Comparison of ENCODE assay signal across 8 cellular contexts in the genomic region with DNA sequence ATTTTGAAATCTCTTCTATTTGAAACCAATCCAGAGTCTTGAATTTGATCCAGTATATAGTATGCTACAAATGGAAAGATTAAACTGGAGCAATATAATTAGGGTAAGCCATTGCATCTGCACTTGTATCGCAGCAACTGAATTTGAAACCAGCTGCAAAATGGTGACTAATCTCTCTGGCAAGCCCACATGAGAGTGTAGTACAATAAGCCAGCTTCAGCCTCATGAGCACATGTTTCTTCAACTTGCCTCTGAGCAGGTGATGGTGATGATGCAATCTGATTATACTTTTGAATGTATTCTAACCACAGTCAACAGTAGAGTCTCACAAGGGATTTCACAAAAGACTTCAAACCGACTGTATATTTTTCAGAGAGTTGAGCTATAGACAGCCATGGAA. TPM values are rescaled to one million over a fixed set of nuclear protein-coding genes. Genes with fewer than 3 reads are reported as not detected.
DNase-seq lines count a peak whose midpoint lies in the region; ATAC-seq and TF ChIP-seq lines count a peak whose summit lies in the region.

No MANE protein-coding gene starts in this region.

- peak; percentile 91 for ATAC-seq in GM19438 (IDR thresholded peaks at IDR 0.05; ENCODE audit: low read depth, unreplicated experiment)
- ATAC-seq in HG03378 (IDR thresholded peaks at IDR 0.05; ENCODE audit: unreplicated experiment): peak; percentile 98

- peaks cover 20% of the 10 kb centered on the region for H3K4me1 Mint-ChIP-seq in Calu3 (ENCODE audit: low read depth, unreplicated experiment)
- peaks cover 30% of the 10 kb centered on the region for H3K4me1 Mint-ChIP-seq in activated T-cell treated with anti-CD3 and anti-CD28 coated beads, Interleukin-2, amount 50 U/mL, for 24 hours (ENCODE audit: low read depth)

- CTCF ChIA-PET in Calu3 (lab: Charles Lee): interaction anchor here (0.7 to 2.2 kb wide), 6 partner anchors 8 to 46 kb away, joined by 3 to 8 read pairs (median 4); no protein-coding TSS in a partner anchor

- no peak for TF ChIP-seq CTCF in Calu3 (IDR thresholded peaks at IDR 0.05; ENCODE audit: unreplicated experiment)

- intact Hi-C loops in Calu3 (cut with micrococcal nuclease; ENCODE audit: unreplicated experiment): no loop called here

- peak; percentile 51 for DNase-seq in Calu3
- peak; percentile 88 to 93 for DNase-seq in NCI-H446 (lab: John Stamatoyannopoulos, UW)
- DNase-seq in activated T-cell treated with anti-CD3 and anti-CD28 coated beads, Interleukin-2, amount 50 U/mL, for 24 hours: no peak
- peak; percentile 4 for DNase-seq in hepatic stellate cell (ENCODE audit: low spot score)
- peak; percentile 3 to 57 for DNase-seq in stimulated activated CD4-positive, alpha-beta T cell treated with anti-CD3 and anti-CD28 coated beads, Interleukin-4, amount 100 ng/mL, for 4 hours
- DNase-seq in germinal center (ENCODE audit: low spot score): no peak

- peaks cover 6% of the 10 kb centered on the region for H3K36me3 Mint-ChIP-seq in Calu3 (ENCODE audit: insufficient read depth, unreplicated experiment)
- H3K36me3 Mint-ChIP-seq in activated T-cell treated with anti-CD3 and anti-CD28 coated beads, Interleukin-2, amount 50 U/mL, for 24 hours (ENCODE audit: low read depth): peaks cover 13% of the 10 kb centered on the region

- no peak overlapping the region for H3K4me3 Mint-ChIP-seq in Calu3 (ENCODE audit: low read depth, unreplicated experiment)
- H3K4me3 Mint-ChIP-seq in activated T-cell treated with anti-CD3 and anti-CD28 coated beads, Interleukin-2, amount 50 U/mL, for 24 hours: peak overlapping the region; percentile 39

- H3K27ac Mint-ChIP-seq in Calu3 (ENCODE audit: unreplicated experiment): peak overlapping the region; percentile 69
- H3K27ac Mint-ChIP-seq in activated T-cell treated with anti-CD3 and anti-CD28 coated beads, Interleukin-2, amount 50 U/mL, for 24 hours: peak overlapping the region; percentile 88

- no peaks in the 10 kb centered on the region for H3K9me3 Mint-ChIP-seq in Calu3 (ENCODE audit: low read depth, unreplicated experiment)
- H3K9me3 Mint-ChIP-seq in activated T-cell treated with anti-CD3 and anti-CD28 coated beads, Interleukin-2, amount 50 U/mL, for 24 hours: peaks cover 2% of the 10 kb centered on the region

- no peaks in the 10 kb centered on the region for H3K27me3 Mint-ChIP-seq in Calu3 (ENCODE audit: unreplicated experiment)
- no peaks in the 10 kb centered on the region for H3K27me3 Mint-ChIP-seq in activated T-cell treated with anti-CD3 and anti-CD28 coated beads, Interleukin-2, amount 50 U/mL, for 24 hours

- no TSS peak for BruUV-seq in Calu3 (replicated peaks; lab: Mats Ljungman, UMichigan)

RNA-seq across cellular contexts. Expression of a gene that starts 0.8 kb away (rescaled TPM):
- 124 and 143 TPM in 2 replicates for total RNA-seq in Calu3 (2022)

Comparison
In these comparisons a context has a peak if more than half of its experiments do, and no peak if none do; other contexts are left out.
1. DNase-seq: peak in Calu3 (single experiment), NCI-H446 (2 of 2), hepatic stellate cell (single experiment) and stimulated activated CD4-positive, alpha-beta T cell treated with anti-CD3 and anti-CD28 coated beads, Interleukin-4, amount 100 ng/mL, for 4 hours (2 of 2); none in activated T-cell treated with anti-CD3 and anti-CD28 coated beads, Interleukin-2, amount 50 U/mL, for 24 hours (single experiment) and germinal center (single experiment).